20 cellular contexts compared by ENCODE assay signal in genomic region chr6:25990172-25990873, GRCh38. TPM values are rescaled to one million over a fixed set of nuclear protein-coding genes. Genes with fewer than 3 reads are reported as not detected.
"Had no signal": no experiment of that assay in that cellular context is flagged by ENCODE, and none has a peak within 500 bp of the region (broad histone marks: within the 10 kb centered on the region; RNA-seq: fewer than 3 reads in every experiment).

No MANE protein-coding gene starts in this region.

- H3K27me3 Mint-ChIP-seq: activated CD8-positive, alpha-beta T cell treated with anti-CD3 and anti-CD28 coated beads for 36 hours; activated T-helper 17 cell treated with anti-CD3 and anti-CD28 coated beads, Interleukin-2, amount 50 U/mL, for 72 hours; stimulated activated naive CD8-positive, alpha-beta T cell treated with anti-CD3 and anti-CD28 coated beads, Interleukin-15, amount 100 ng/mL, for 72 hours had no signal

- DNase-seq: activated CD8-positive, alpha-beta T cell treated with anti-CD3 and anti-CD28 coated beads for 36 hours; cerebellar nuclear complex; dermis blood vessel endothelial cell; glutamatergic neuron; left colon; mucosa of descending colon; nephron progenitor cell; sigmoid colon; stimulated activated CD4-positive, alpha-beta T cell treated with anti-CD3 and anti-CD28 coated beads, Interleukin-12 subunit alpha, Interleukin-12 subunit beta, amount 100 ng/mL, for 4 hours; stimulated activated naive CD8-positive, alpha-beta T cell treated with anti-CD3 and anti-CD28 coated beads, Interleukin-15, amount 100 ng/mL, for 72 hours had no signal

- H3K9me3 Mint-ChIP-seq: activated CD8-positive, alpha-beta T cell treated with anti-CD3 and anti-CD28 coated beads for 36 hours; activated naive CD4-positive, alpha-beta T cell treated with anti-CD3 and anti-CD28 coated beads, Interleukin-2, amount 50 U/mL, for 72 hours; activated T-helper 17 cell treated with anti-CD3 and anti-CD28 coated beads, Interleukin-2, amount 50 U/mL, for 72 hours; nephron progenitor cell had no signal

- H3K27me3 ChIP-seq: esophagus muscularis mucosa, sigmoid colon had no signal

- ATAC-seq: activated CD8-positive, alpha-beta T cell treated with anti-CD3 and anti-CD28 coated beads for 36 hours; activated naive CD4-positive, alpha-beta T cell treated with anti-CD3 and anti-CD28 coated beads, Interleukin-2, amount 50 U/mL, for 72 hours; activated T-helper 17 cell treated with anti-CD3 and anti-CD28 coated beads, Interleukin-2, amount 50 U/mL, for 72 hours; left colon; mucosa of descending colon; stimulated activated naive CD8-positive, alpha-beta T cell treated with anti-CD3 and anti-CD28 coated beads, Interleukin-15, amount 100 ng/mL, for 72 hours had no signal

- H3K27ac Mint-ChIP-seq: activated naive CD4-positive, alpha-beta T cell treated with anti-CD3 and anti-CD28 coated beads, Interleukin-2, amount 50 U/mL, for 72 hours; activated T-helper 17 cell treated with anti-CD3 and anti-CD28 coated beads, Interleukin-2, amount 50 U/mL, for 72 hours; nephron progenitor cell; stimulated activated naive CD8-positive, alpha-beta T cell treated with anti-CD3 and anti-CD28 coated beads, Interleukin-15, amount 100 ng/mL, for 72 hours had no signal

- H3K4me3 ChIP-seq: esophagus muscularis mucosa, mucosa of descending colon, sigmoid colon, thoracic aorta had no signal

- H3K9me3 ChIP-seq: esophagus muscularis mucosa, mucosa of descending colon, sigmoid colon, thoracic aorta had no signal

RNA-seq across cellular contexts. Expression of gene SLC17A2, which starts 59.8 kb away (rescaled TPM):
- total RNA-seq: activated CD8-positive, alpha-beta T cell treated with anti-CD3 and anti-CD28 coated beads for 36 hours; activated T-helper 17 cell treated with anti-CD3 and anti-CD28 coated beads, Interleukin-2, amount 50 U/mL, for 72 hours; dermis blood vessel endothelial cell; esophagus muscularis mucosa; fibroblast of villous mesenchyme; left colon; lung microvascular endothelial cell; mucosa of descending colon; osteoblast; pulmonary artery endothelial cell; sigmoid colon; T-helper 2 cell treated with Interferon-gamma antibody and Interleukin-4, amounts not matched to agents 100 ng/mL and 5 ng/mL, for 36 hours; thoracic aorta; ureter had no signal
- polyA plus RNA-seq: sigmoid colon had no signal
